ENCODE assay signal across 24 cellular contexts in the genomic region with DNA sequence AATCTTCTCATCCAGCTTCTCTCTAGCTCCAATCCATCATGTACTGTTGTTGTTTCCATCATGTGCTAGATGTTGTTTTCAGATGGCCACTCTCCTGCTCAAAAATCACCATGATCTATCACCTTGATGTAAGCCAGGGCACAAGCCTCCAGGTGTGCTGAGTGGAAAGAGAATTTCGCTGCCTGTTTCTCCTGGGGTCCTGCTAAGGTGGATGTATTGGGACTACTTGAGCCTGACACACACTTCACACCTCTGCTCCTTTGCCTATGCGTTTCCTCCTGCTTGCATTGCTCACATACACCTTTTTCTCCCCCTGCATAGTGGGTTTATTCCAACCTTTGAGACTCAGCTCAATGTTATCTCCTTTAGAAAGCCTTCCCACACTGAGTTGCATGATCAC.
"Had no signal": no experiment of that assay in that cellular context is flagged by ENCODE, and none has a peak within 500 bp of the region (broad histone marks: within the 10 kb centered on the region; RNA-seq: fewer than 3 reads in every experiment).

No MANE protein-coding gene starts in this region.

- H3K36me3 Mint-ChIP-seq: naive B cell had no signal

- H3K9me3 ChIP-seq: colonic mucosa, esophagus squamous epithelium, gastrocnemius medialis, left lung, lower lobe of right lung, mucosa of descending colon had no signal

- H3K27ac ChIP-seq: colonic mucosa, epithelial cell of prostate, esophagus squamous epithelium, gastrocnemius medialis, heart right ventricle, left lung, lower lobe of right lung had no signal

- H3K36me3 ChIP-seq: colonic mucosa, esophagus squamous epithelium, gastrocnemius medialis, heart right ventricle, left lung, lower lobe of right lung had no signal

- H3K4me1 ChIP-seq: colonic mucosa, esophagus squamous epithelium, gastrocnemius medialis, heart right ventricle, left lung, lower lobe of right lung had no signal

- H3K4me3 Mint-ChIP-seq: dendritic cell treated with granulocyte-macrophage colony-stimulating factor and Interleukin-4, amounts not matched to agents 40 ng/mL and 50 ng/mL, for 4 days; effector memory CD8-positive, alpha-beta T cell; endodermal cell; mesothelial cell of epicardium; naive B cell had no signal

- H3K4me1 Mint-ChIP-seq: endodermal cell, mesothelial cell of epicardium, naive B cell had no signal

- H3K27me3 ChIP-seq: colonic mucosa, esophagus squamous epithelium, gastrocnemius medialis, left lung had no signal

- H3K9me3 Mint-ChIP-seq: dendritic cell treated with granulocyte-macrophage colony-stimulating factor and Interleukin-4, amounts not matched to agents 40 ng/mL and 50 ng/mL, for 4 days; effector memory CD8-positive, alpha-beta T cell; endodermal cell had no signal

- H3K27me3 Mint-ChIP-seq: dendritic cell treated with granulocyte-macrophage colony-stimulating factor and Interleukin-4, amounts not matched to agents 40 ng/mL and 50 ng/mL, for 4 days; effector memory CD8-positive, alpha-beta T cell had no signal

- H3K27ac Mint-ChIP-seq: dendritic cell treated with granulocyte-macrophage colony-stimulating factor and Interleukin-4, amounts not matched to agents 40 ng/mL and 50 ng/mL, for 4 days; effector memory CD8-positive, alpha-beta T cell; endodermal cell; mesothelial cell of epicardium had no signal

- DNase-seq: colonic mucosa; cortex of kidney; effector CD8-positive, alpha-beta T cell; effector memory CD8-positive, alpha-beta T cell; endodermal cell; erythroblast; esophagus squamous epithelium; foreskin fibroblast; foreskin melanocyte; gastrocnemius medialis; glutamatergic neuron; head of caudate nucleus; heart right ventricle; hippocampal formation; left cardiac atrium; left lung; left ventricle myocardium superior; lower lobe of right lung; mesenchymal stem cell; mucosa of descending colon; naive B cell had no signal

- H3K4me3 ChIP-seq: colonic mucosa, esophagus squamous epithelium, gastrocnemius medialis, heart right ventricle, left lung, lower lobe of right lung, mucosa of descending colon had no signal
